ENCODE assay signal across 1 cellular context in the genomic region with DNA sequence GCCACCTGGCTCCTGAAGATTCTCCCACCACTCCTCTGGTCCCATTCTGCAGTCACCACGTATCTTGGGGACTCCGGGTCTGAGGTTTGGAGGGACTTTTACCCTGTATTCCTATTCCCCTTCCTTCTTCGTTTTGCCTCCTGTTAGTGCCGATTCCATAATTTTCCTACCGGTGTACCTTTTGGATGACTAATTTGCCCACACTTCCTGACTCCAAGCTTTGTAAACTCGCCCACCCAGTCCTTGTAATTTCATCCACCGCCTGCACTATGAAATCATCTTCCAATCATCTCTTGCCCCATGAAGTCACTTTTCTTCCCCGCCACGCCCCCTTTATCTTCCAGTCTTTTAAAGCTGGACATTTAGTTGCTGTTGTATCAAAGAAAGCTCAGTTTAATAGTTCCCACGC.
TF ChIP-seq lines count a peak whose summit lies in the region.

No MANE protein-coding gene starts in this region.

TF ChIP-seq in GM12878, 131 proteins besides CTCF, POLR2A, EP300 and RAD21:
- TF ChIP-seq SREBF1 (IDR thresholded peaks at IDR 0.05; ENCODE audit: low read length) (no peak), NFIC (IDR thresholded peaks at IDR 0.05; ENCODE audit: low read depth, low read length) (no peak), EED (IDR thresholded peaks at IDR 0.05; ENCODE audit: low read depth) (0 out of 2 replicates have a peak, but pooled peaks have one; percentile 26), CEBPB (IDR thresholded peaks at IDR 0.05; ENCODE audit: borderline replicate concordance in 1 of 2, low read depth in 2 of 2, low read length in 2 of 2) (no peak), CREB1 (IDR thresholded peaks at IDR 0.05; ENCODE audit: low read depth) (0 out of 2 replicates have a peak, but pooled peaks have one; percentile 36), IKZF2 (IDR thresholded peaks at IDR 0.05) (peak; percentile 28 to 47; a peak in 2 of 4 replicates), CHD1 (IDR thresholded peaks at IDR 0.05; ENCODE audit: low read depth, low read length) (no peak), JUNB (IDR thresholded peaks at IDR 0.05) (0 out of 2 replicates have a peak, but pooled peaks have one; percentile 12), BMI1 (IDR thresholded peaks at IDR 0.05; ENCODE audit: borderline replicate concordance) (no peak), GATAD2B (conservative IDR thresholded peaks at IDR 0.05; ENCODE audit: low read depth) (no peak), NFYA (IDR thresholded peaks at IDR 0.05; ENCODE audit: borderline replicate concordance, low read depth, low read length) (no peak)
- TF ChIP-seq, protein P1, sequence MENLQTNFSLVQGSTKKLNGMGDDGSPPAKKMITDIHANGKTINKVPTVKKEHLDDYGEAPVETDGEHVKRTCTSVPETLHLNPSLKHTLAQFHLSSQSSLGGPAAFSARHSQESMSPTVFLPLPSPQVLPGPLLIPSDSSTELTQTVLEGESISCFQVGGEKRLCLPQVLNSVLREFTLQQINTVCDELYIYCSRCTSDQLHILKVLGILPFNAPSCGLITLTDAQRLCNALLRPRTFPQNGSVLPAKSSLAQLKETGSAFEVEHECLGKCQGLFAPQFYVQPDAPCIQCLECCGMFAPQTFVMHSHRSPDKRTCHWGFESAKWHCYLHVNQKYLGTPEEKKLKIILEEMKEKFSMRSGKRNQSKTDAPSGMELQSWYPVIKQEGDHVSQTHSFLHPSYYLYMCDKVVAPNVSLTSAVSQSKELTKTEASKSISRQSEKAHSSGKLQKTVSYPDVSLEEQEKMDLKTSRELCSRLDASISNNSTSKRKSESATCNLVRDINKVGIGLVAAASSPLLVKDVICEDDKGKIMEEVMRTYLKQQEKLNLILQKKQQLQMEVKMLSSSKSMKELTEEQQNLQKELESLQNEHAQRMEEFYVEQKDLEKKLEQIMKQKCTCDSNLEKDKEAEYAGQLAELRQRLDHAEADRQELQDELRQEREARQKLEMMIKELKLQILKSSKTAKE (IDR thresholded peaks at IDR 0.05; ENCODE audit: low read depth, poor library complexity, severe bottlenecking), result no peak
